Comparison of ENCODE assay signal across 1 cellular context in the genomic region with DNA sequence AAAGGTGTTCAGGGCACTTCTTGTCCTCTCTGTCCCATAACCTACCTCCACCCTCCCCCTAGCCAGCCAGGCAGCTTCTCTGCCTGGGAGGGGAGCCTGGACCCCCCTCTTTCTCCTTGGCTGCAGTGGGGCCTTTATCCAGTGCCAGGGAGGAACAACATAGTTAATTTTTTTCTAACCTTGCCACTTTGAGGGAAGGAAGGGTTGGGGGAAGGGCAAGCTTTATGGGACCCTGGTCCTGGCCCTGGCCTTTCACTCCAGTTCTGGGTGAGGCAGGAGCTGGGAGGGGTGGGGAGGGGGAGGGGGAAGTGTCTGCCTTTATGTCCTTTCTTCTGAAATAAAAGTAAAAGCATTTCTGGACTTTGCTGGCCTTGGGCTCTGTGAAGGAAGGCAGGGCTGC.
TF ChIP-seq lines count a peak whose summit lies in the region.

No MANE protein-coding gene starts in this region.

TF ChIP-seq in HepG2, 621 proteins besides CTCF, POLR2A, EP300 and RAD21:
- TF ChIP-seq BHLHE40 (IDR thresholded peaks at IDR 0.05; ENCODE audit: low read length) (no peak), ZNF33B (CRISPR knock-in tag; IDR thresholded peaks at IDR 0.05) (no peak), CAMTA2 (CRISPR knock-in tag; IDR thresholded peaks at IDR 0.05; ENCODE audit: borderline replicate concordance) (no peak), BRCA1 (CRISPR knock-in tag; IDR thresholded peaks at IDR 0.05) (no peak)
- TF ChIP-seq, protein P1, sequence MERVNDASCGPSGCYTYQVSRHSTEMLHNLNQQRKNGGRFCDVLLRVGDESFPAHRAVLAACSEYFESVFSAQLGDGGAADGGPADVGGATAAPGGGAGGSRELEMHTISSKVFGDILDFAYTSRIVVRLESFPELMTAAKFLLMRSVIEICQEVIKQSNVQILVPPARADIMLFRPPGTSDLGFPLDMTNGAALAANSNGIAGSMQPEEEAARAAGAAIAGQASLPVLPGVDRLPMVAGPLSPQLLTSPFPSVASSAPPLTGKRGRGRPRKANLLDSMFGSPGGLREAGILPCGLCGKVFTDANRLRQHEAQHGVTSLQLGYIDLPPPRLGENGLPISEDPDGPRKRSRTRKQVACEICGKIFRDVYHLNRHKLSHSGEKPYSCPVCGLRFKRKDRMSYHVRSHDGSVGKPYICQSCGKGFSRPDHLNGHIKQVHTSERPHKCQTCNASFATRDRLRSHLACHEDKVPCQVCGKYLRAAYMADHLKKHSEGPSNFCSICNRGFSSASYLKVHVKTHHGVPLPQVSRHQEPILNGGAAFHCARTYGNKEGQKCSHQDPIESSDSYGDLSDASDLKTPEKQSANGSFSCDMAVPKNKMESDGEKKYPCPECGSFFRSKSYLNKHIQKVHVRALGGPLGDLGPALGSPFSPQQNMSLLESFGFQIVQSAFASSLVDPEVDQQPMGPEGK (CRISPR knock-in tag; IDR thresholded peaks at IDR 0.05) = peak; percentile 43; the same call in 1 of the 2 replicates
- TF ChIP-seq, protein P2, sequence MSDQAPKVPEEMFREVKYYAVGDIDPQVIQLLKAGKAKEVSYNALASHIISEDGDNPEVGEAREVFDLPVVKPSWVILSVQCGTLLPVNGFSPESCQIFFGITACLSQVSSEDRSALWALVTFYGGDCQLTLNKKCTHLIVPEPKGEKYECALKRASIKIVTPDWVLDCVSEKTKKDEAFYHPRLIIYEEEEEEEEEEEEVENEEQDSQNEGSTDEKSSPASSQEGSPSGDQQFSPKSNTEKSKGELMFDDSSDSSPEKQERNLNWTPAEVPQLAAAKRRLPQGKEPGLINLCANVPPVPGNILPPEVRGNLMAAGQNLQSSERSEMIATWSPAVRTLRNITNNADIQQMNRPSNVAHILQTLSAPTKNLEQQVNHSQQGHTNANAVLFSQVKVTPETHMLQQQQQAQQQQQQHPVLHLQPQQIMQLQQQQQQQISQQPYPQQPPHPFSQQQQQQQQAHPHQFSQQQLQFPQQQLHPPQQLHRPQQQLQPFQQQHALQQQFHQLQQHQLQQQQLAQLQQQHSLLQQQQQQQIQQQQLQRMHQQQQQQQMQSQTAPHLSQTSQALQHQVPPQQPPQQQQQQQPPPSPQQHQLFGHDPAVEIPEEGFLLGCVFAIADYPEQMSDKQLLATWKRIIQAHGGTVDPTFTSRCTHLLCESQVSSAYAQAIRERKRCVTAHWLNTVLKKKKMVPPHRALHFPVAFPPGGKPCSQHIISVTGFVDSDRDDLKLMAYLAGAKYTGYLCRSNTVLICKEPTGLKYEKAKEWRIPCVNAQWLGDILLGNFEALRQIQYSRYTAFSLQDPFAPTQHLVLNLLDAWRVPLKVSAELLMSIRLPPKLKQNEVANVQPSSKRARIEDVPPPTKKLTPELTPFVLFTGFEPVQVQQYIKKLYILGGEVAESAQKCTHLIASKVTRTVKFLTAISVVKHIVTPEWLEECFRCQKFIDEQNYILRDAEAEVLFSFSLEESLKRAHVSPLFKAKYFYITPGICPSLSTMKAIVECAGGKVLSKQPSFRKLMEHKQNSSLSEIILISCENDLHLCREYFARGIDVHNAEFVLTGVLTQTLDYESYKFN (CRISPR knock-in tag; conservative IDR thresholded peaks at IDR 0.05) = 0 out of 2 replicates have a peak, but pooled peaks have one; percentile 23
- TF ChIP-seq, protein P3, sequence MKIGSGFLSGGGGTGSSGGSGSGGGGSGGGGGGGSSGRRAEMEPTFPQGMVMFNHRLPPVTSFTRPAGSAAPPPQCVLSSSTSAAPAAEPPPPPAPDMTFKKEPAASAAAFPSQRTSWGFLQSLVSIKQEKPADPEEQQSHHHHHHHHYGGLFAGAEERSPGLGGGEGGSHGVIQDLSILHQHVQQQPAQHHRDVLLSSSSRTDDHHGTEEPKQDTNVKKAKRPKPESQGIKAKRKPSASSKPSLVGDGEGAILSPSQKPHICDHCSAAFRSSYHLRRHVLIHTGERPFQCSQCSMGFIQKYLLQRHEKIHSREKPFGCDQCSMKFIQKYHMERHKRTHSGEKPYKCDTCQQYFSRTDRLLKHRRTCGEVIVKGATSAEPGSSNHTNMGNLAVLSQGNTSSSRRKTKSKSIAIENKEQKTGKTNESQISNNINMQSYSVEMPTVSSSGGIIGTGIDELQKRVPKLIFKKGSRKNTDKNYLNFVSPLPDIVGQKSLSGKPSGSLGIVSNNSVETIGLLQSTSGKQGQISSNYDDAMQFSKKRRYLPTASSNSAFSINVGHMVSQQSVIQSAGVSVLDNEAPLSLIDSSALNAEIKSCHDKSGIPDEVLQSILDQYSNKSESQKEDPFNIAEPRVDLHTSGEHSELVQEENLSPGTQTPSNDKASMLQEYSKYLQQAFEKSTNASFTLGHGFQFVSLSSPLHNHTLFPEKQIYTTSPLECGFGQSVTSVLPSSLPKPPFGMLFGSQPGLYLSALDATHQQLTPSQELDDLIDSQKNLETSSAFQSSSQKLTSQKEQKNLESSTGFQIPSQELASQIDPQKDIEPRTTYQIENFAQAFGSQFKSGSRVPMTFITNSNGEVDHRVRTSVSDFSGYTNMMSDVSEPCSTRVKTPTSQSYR (CRISPR knock-in tag; IDR thresholded peaks at IDR 0.05; ENCODE audit: borderline replicate concordance) = 0 out of 2 replicates have a peak, but pooled peaks have one; percentile 26
TF ChIP-seq in HepG2: peak in this region for 3.
